8 cellular contexts compared by ENCODE assay signal in genomic region chr16:1991588-1992474, GRCh38. TPM values are rescaled to one million over a fixed set of nuclear protein-coding genes. Genes with fewer than 3 reads are reported as not detected.
DNase-seq lines count a peak whose midpoint lies in the region; FAIRE-seq and TF ChIP-seq lines count a peak whose summit lies in the region.

No MANE protein-coding gene starts in this region.

- no peak overlapping the region for H3K9ac ChIP-seq in mammary epithelial cell (ENCODE audit: insufficient read depth, low read length)

- no TSS peak for BruUV-seq in mammary epithelial cell (replicated peaks; lab: Mats Ljungman, UMichigan)

- WGBS in mammary epithelial cell (ENCODE audit: low coverage, missing lambda C conversion rate), result 22% methylated on average over 26 of the region's 90 CpGs
- WGBS in small intestine, 3 donors, result 3 to 6% (median 4%) methylated on average over 48 to 90 of the region's 90 CpGs

- H3K27me3 ChIP-seq in mammary epithelial cell (ENCODE audit: insufficient read depth, low read length) (peaks cover 11% of the 10 kb centered on the region), small intestine (ENCODE audit: control insufficient read depth in 2 of 2, insufficient read depth in 2 of 2, low read length in 2 of 2) (peaks cover 3 to 15% of the 10 kb centered on the region in 2 donors)

- H4K20me1 ChIP-seq in mammary epithelial cell (ENCODE audit: insufficient read depth, low read length), result no peaks in the 10 kb centered on the region

- dilution Hi-C loops in mammary epithelial cell (cut with HindIII; ENCODE audit: low sequenced_read_pairs), result no loop called here

- no peak for TF ChIP-seq CTCF in mammary epithelial cell (conservative IDR thresholded peaks at IDR 0.05 in 1 of 2, IDR thresholded peaks at IDR 0.05 in 1 of 2; ENCODE audit: extremely low read depth in 1 of 2, insufficient read depth in 1 of 2, low read depth in 1 of 2, low read length in 2 of 2)

- DNase-seq in AG08396 (ENCODE audit: low spot score) (peak; percentile 95), GM19240 (ENCODE audit: insufficient read length, low spot score) (peak; percentile 95), HK-2 (ENCODE audit: unreplicated experiment) (peak; percentile 98), mammary epithelial cell (peak; percentile 75), iPS-NIHi7 (ENCODE audit: extremely low spot score) (peak; percentile 94), small intestine (peak; percentile 93), NCI-H1092 treated with DMSO at 0.1 percent for 48 hours (lab: John Stamatoyannopoulos, UW) (no peak)
- DNase-seq in activated CD4-positive, CD25-positive, alpha-beta regulatory T cell treated with anti-CD3 and anti-CD28 coated beads, Interleukin-2, amount 50 U/mL, for 16 hours (ENCODE audit: low read depth, low spot score), result peak; percentile 94

- peak overlapping the region; percentile 77 for H2AFZ ChIP-seq in mammary epithelial cell (ENCODE audit: low read depth, low read length)

- CTCF ChIA-PET in mammary epithelial cell (lab: Charles Lee; ENCODE audit: low non-redundant PET), result no interaction called here

- H3K27ac ChIP-seq in mammary epithelial cell (ENCODE audit: insufficient read depth, low read depth, low read length) (no peak overlapping the region), small intestine (ENCODE audit: low read depth in 1 of 2, low read length in 1 of 2) (peak overlapping the region; percentile 63 to 77)

- in situ Hi-C loops in mammary epithelial cell (cut with MboI; ENCODE audit: low sequenced_read_pairs in 2 of 2), result no loop called here

- H3K9me3 ChIP-seq in mammary epithelial cell (replicated peaks; ENCODE audit: insufficient read depth, low read length), result peaks cover 3% of the 10 kb centered on the region
- H3K9me3 ChIP-seq in small intestine (ENCODE audit: control insufficient read depth, low read depth), result no peaks in the 10 kb centered on the region

- H3K4me1 ChIP-seq in mammary epithelial cell (ENCODE audit: insufficient read depth, low read length), result peaks cover 12% of the 10 kb centered on the region
- no peaks in the 10 kb centered on the region for H3K4me1 ChIP-seq in small intestine (ENCODE audit: control insufficient read depth in 2 of 2, insufficient read depth in 1 of 2, low read depth in 1 of 2, low read length in 1 of 2)

- peaks cover 6% of the 10 kb centered on the region for H3K36me3 ChIP-seq in mammary epithelial cell (ENCODE audit: insufficient read depth, low read length)
- peaks cover 0 to 4% of the 10 kb centered on the region in 2 donors for H3K36me3 ChIP-seq in small intestine (ENCODE audit: control insufficient read depth in 2 of 2, insufficient read depth in 2 of 2, low read length in 2 of 2)

- H3K4me3 ChIP-seq in mammary epithelial cell (replicated peaks in 1 of 3; ENCODE audit: insufficient read depth in 1 of 3, low read depth in 2 of 3, low read length in 3 of 3) (peak overlapping the region in 2 of 3 experiments; percentile 16 to 40), small intestine (ENCODE audit: low read depth in 1 of 2, low read length in 2 of 2) (peak overlapping the region in 1 of 2 donors; percentile 36)

- H3K79me2 ChIP-seq in mammary epithelial cell (ENCODE audit: insufficient read depth, low read length), result no peaks in the 10 kb centered on the region

- no peak for FAIRE-seq in small intestine (lab: Jason Lieb, UNC)

- intact Hi-C loops in mammary epithelial cell (cut with micrococcal nuclease), result no loop called here

- peak overlapping the region; percentile 81 for H3K4me2 ChIP-seq in mammary epithelial cell (ENCODE audit: insufficient read depth, low read depth, low read length)

RNA-seq across cellular contexts. Expression of gene SYNGR3, which starts 2.1 kb away (rescaled TPM):
- total RNA-seq in mammary epithelial cell, result 1 to 10 TPM in 1 of 2 donors, under 1 TPM in 1; 0.17 to 3.6 TPM
- polyA plus RNA-seq in mammary epithelial cell (0.33 TPM), small intestine (1 to 10 TPM in 2 of 3 donors, under 1 TPM in 1; 0.45 to 5.4 (median 1.1) TPM)
- not detected for polyA minus RNA-seq in mammary epithelial cell

RNA-seq across cellular contexts. Expression of gene GFER, which starts 7.8 kb away (rescaled TPM):
- total RNA-seq in mammary epithelial cell, result 10 to 100 TPM in 1 of 2 donors, 1 to 10 TPM in 1; 6.5 to 30.7 TPM
- polyA plus RNA-seq in mammary epithelial cell (12.6 TPM), small intestine (100 to 1,000 TPM in 2 of 3 donors, 10 to 100 TPM in 1; 58.0 to 261 (median 131) TPM)
- 0.83 TPM for polyA minus RNA-seq in mammary epithelial cell

RNA-seq across cellular contexts. Expression of gene NOXO1, which starts 10.6 kb away (rescaled TPM):
- total RNA-seq in mammary epithelial cell, result 1 to 10 TPM in 1 of 2 donors, not detected in 1; 3.1 TPM
- 0.52 TPM for polyA plus RNA-seq in mammary epithelial cell
- not detected for polyA minus RNA-seq in mammary epithelial cell
- polyA plus RNA-seq in small intestine, result 10 to 100 TPM in 2 of 3 donors, 1 to 10 TPM in 1; 5.0 to 30.5 (median 16.5) TPM

RNA-seq across cellular contexts. Expression of gene ZNF598, which starts 17.8 kb away (rescaled TPM):
- total RNA-seq in mammary epithelial cell, result 100 to 1,000 TPM in 1 of 2 donors, 10 to 100 TPM in 1; 31.8 to 133 TPM
- polyA plus RNA-seq in mammary epithelial cell (45.4 TPM), small intestine (10 to 100 TPM; 27.6 to 51.9 (median 31.8) TPM)
- 13.2 TPM for polyA minus RNA-seq in mammary epithelial cell

RNA-seq across cellular contexts. Expression of gene TBL3, which starts 20.0 kb away (rescaled TPM):
- 10 to 100 TPM; 33.2 to 46.5 TPM for total RNA-seq in mammary epithelial cell
- polyA plus RNA-seq in mammary epithelial cell (65.9 TPM), small intestine (10 to 100 TPM; 45.4 to 49.7 (median 45.8) TPM)
- polyA minus RNA-seq in mammary epithelial cell, result 30.4 TPM
